23 cellular contexts compared by ENCODE assay signal in genomic region chr4:97404876-97405523, GRCh38.
"Had no signal": no experiment of that assay in that cellular context is flagged by ENCODE, and none has a peak within 500 bp of the region (broad histone marks: within the 10 kb centered on the region; RNA-seq: fewer than 3 reads in every experiment).

No MANE protein-coding gene starts in this region.

- H3K27ac ChIP-seq: lower lobe of right lung, neural progenitor cell, sigmoid colon, transverse colon, uterus had no signal

- H3K4me1 ChIP-seq: lower lobe of right lung, neural progenitor cell, sigmoid colon, transverse colon, uterus had no signal

- H3K4me3 ChIP-seq: lower lobe of right lung, neural progenitor cell, sigmoid colon, smooth muscle cell, transverse colon, uterus had no signal

- H3K9me3 ChIP-seq: lower lobe of right lung, sigmoid colon, transverse colon, uterus had no signal

- DNase-seq: activated gamma-delta T cell treated with Interleukin-2 at 50 U/mL for 16 hours; activated T-cell treated with anti-CD3 and anti-CD28 coated beads, Interleukin-2, amount 50 U/mL, for 1 hour; aorta; central memory CD4-positive, alpha-beta T cell; effector memory CD4-positive, alpha-beta T cell; head of caudate nucleus; lower lobe of right lung; naive thymus-derived CD4-positive, alpha-beta T cell; retina; sigmoid colon; stimulated activated CD4-positive, alpha-beta T cell treated with anti-CD3 and anti-CD28 coated beads, Interleukin-15, amount 100 ng/mL, for 24 hours; stimulated activated CD4-positive, alpha-beta T cell treated with anti-CD3 and anti-CD28 coated beads, Interleukin-2, amount 100 ng/mL, for 48 hours; stimulated activated CD8-positive, alpha-beta memory T cell treated with anti-CD3 and anti-CD28 coated beads, Interleukin-4, amount 100 ng/mL, for 48 hours; stimulated activated naive B cell treated with anti-CD40 and anti-IgM and Interleukin-4, amounts not matched to agents 10 μg/mL and 1 μg/mL and 100 μg/mL, for 72 hours; T-helper 9 cell; transverse colon; uterus had no signal

- ATAC-seq: esophagus mucosa; lower lobe of right lung; naive thymus-derived CD4-positive, alpha-beta T cell; stimulated activated naive B cell treated with anti-CD40 and anti-IgM and Interleukin-4, amounts not matched to agents 10 μg/mL and 1 μg/mL and 100 μg/mL, for 72 hours; WTC11 had no signal

- H3K4me2 ChIP-seq: neural progenitor cell, smooth muscle cell had no signal

- FAIRE-seq: colon, islet of Langerhans had no signal

- H2AFZ ChIP-seq: neural progenitor cell had no signal

- H3K36me3 ChIP-seq: lower lobe of right lung, neural progenitor cell, sigmoid colon, transverse colon, uterus had no signal

- H3K27me3 ChIP-seq: neural progenitor cell, sigmoid colon, transverse colon, uterus had no signal

- H3K9ac ChIP-seq: neural progenitor cell had no signal
